ENCODE assay signal across 1 cellular context in genomic region chr7:99559276-99559915, GRCh38.
TF ChIP-seq lines count a peak whose summit lies in the region.

No MANE protein-coding gene starts in this region.

TF ChIP-seq in HepG2, 621 proteins besides CTCF, POLR2A, EP300 and RAD21:
- TF ChIP-seq KDM4B (CRISPR knock-in tag; IDR thresholded peaks at IDR 0.05): no peak
- 0 out of 2 replicates have a peak, but pooled peaks have one; percentile 3 for TF ChIP-seq DZIP1 (CRISPR knock-in tag; IDR thresholded peaks at IDR 0.05)
- no peak for TF ChIP-seq ZNF281 (CRISPR knock-in tag; IDR thresholded peaks at IDR 0.05; ENCODE audit: borderline replicate concordance)
- TF ChIP-seq KDM1A (CRISPR knock-in tag; IDR thresholded peaks at IDR 0.05): peak; percentile 32; the same call in 1 of the 2 replicates
- peak; percentile 94 for TF ChIP-seq ZNF121 (CRISPR knock-in tag; IDR thresholded peaks at IDR 0.05)
- TF ChIP-seq HIC2 (CRISPR knock-in tag; IDR thresholded peaks at IDR 0.05; ENCODE audit: low read depth): 0 out of 2 replicates have a peak, but pooled peaks have one; percentile 16
- no peak for TF ChIP-seq CREB3 (CRISPR knock-in tag; IDR thresholded peaks at IDR 0.05)
- peak; percentile 93 for TF ChIP-seq ZNF770 (CRISPR knock-in tag; IDR thresholded peaks at IDR 0.05)
- no peak for TF ChIP-seq ZNF264 (CRISPR knock-in tag; IDR thresholded peaks at IDR 0.05)
- no peak for TF ChIP-seq ZNF614 (CRISPR knock-in tag; IDR thresholded peaks at IDR 0.05; ENCODE audit: borderline replicate concordance)
- 0 out of 2 replicates have a peak, but pooled peaks have one; percentile 46 for TF ChIP-seq NAIF1 (CRISPR knock-in tag; IDR thresholded peaks at IDR 0.05; ENCODE audit: borderline replicate concordance)
- peak; percentile 23; the same call in 1 of the 2 replicates for TF ChIP-seq ZFP90 (CRISPR knock-in tag; IDR thresholded peaks at IDR 0.05; ENCODE audit: borderline replicate concordance)
- no peak for TF ChIP-seq NR0B2 (CRISPR knock-in tag; IDR thresholded peaks at IDR 0.05)
- TF ChIP-seq CHD4 (IDR thresholded peaks at IDR 0.05; ENCODE audit: borderline replicate concordance, low read length): 0 out of 2 replicates have a peak, but pooled peaks have one; percentile 41
- no peak for TF ChIP-seq ZHX1 (CRISPR knock-in tag; IDR thresholded peaks at IDR 0.05; ENCODE audit: low read depth)
- no peak for TF ChIP-seq CREBL2 (CRISPR knock-in tag; IDR thresholded peaks at IDR 0.05; ENCODE audit: borderline replicate concordance)
- no peak for TF ChIP-seq NFAT5 (CRISPR knock-in tag; IDR thresholded peaks at IDR 0.05)
- TF ChIP-seq ZMYM3 (CRISPR knock-in tag; IDR thresholded peaks at IDR 0.05): peak; percentile 32; the same call in 1 of the 2 replicates
- no peak for TF ChIP-seq ZKSCAN5 (CRISPR knock-in tag; IDR thresholded peaks at IDR 0.05)
- 0 out of 2 replicates have a peak, but pooled peaks have one; percentile 11 for TF ChIP-seq KLF12 (CRISPR knock-in tag; IDR thresholded peaks at IDR 0.05; ENCODE audit: borderline replicate concordance)
- TF ChIP-seq ZNF619 (CRISPR knock-in tag; IDR thresholded peaks at IDR 0.05): no peak
